ENCODE assay signal across 19 cellular contexts in the genomic region with DNA sequence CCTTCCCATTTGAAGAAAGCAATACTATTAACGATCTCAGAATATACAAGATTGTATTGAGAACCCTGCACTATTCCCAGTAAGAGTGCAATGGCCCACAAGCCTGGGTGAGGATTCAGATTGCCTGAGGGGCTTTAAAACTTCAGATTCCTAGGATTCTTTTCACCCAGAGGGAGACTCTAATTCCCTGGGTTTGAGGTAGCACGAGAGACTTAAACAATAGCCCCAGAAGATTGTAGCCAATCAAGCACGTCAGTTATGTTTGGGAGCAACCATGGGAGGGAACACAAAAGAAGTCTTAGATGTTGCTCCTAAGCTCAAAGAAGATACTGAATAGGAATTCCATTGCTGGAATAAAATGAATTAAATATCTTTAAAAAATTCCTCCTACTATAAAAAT. TPM values are rescaled to one million over a fixed set of nuclear protein-coding genes. Genes with fewer than 3 reads are reported as not detected.
DNase-seq lines count a peak whose midpoint lies in the region; ATAC-seq and TF ChIP-seq lines count a peak whose summit lies in the region.
"Had no signal": no experiment of that assay in that cellular context is flagged by ENCODE, and none has a peak within 500 bp of the region (broad histone marks: within the 10 kb centered on the region; RNA-seq: fewer than 3 reads in every experiment).

No MANE protein-coding gene starts in this region.

- peak; percentile 42 for DNase-seq in iPS-NIHi11 (ENCODE audit: low spot score)
- no peak for DNase-seq in ureter (ENCODE audit: low spot score)
- no peak for DNase-seq in anterior cingulate cortex (lab: John Stamatoyannopoulos, UW)
- no peak for DNase-seq in NCI-H69 (lab: John Stamatoyannopoulos, UW)
- DNase-seq: activated T-cell treated with anti-CD3 and anti-CD28 coated beads, Interleukin-2, amount 50 U/mL, for 48 hours; AML-193; hippocampal formation; left lung; NCI-H187 treated with DMSO at 0.1 percent for 48 hours; stimulated activated CD4-positive, alpha-beta T cell treated with anti-CD3 and anti-CD28 coated beads, Interleukin-4, amount 100 ng/mL, for 1 hour had no signal

- peaks cover 47% of the 10 kb centered on the region for H3K36me3 Mint-ChIP-seq in stimulated activated memory B cell treated with anti-CD40 and anti-IgM and Interleukin-4, amounts not matched to agents 10 μg/mL and 1 μg/mL and 100 μg/mL, for 72 hours

- H4K20me1 ChIP-seq in SU-DHL-6 (ENCODE audit: low read depth, low read length): no peaks in the 10 kb centered on the region

- H3K9me2 ChIP-seq in SU-DHL-6 (replicated peaks; ENCODE audit: insufficient read depth, low read length): no peaks in the 10 kb centered on the region

- H3K27ac ChIP-seq in HUES48 (ENCODE audit: low read depth, low read length) (peak overlapping the region; percentile 81), SU-DHL-6 (ENCODE audit: low read depth, low read length) (peak overlapping the region; percentile 97)
- H3K27ac ChIP-seq: coronary artery, left lung, SJSA1, skin epidermis had no signal

- no peak for ATAC-seq in stimulated activated memory B cell treated with anti-CD40 and anti-IgM and Interleukin-4, amounts not matched to agents 10 μg/mL and 1 μg/mL and 100 μg/mL, for 72 hours
- ATAC-seq: HepG2, left lung had no signal

- TF ChIP-seq CTCF in SU-DHL-6 (IDR thresholded peaks at IDR 0.05; ENCODE audit: insufficient read depth, low read length, poor library complexity, severe bottlenecking): no peak

- H3K27me3 ChIP-seq in HUES48 (ENCODE audit: control insufficient read depth, insufficient read depth, low read length) (no peaks in the 10 kb centered on the region), SU-DHL-6 (ENCODE audit: low read length) (no peaks in the 10 kb centered on the region)
- H3K27me3 ChIP-seq: left lung, SJSA1 had no signal

- no peak overlapping the region for H3K4me3 Mint-ChIP-seq in stimulated activated memory B cell treated with anti-CD40 and anti-IgM and Interleukin-4, amounts not matched to agents 10 μg/mL and 1 μg/mL and 100 μg/mL, for 72 hours
- H3K4me3 Mint-ChIP-seq: activated naive CD4-positive, alpha-beta T cell treated with anti-CD3 and anti-CD28 coated beads, Interleukin-2, amount 50 U/mL, for 24 hours; T-helper 2 cell treated with Interferon-gamma antibody and Interleukin-4, amounts not matched to agents 5 μg/mL and 100 μg/mL, for 36 hours had no signal

- H3K9me3 Mint-ChIP-seq in stimulated activated memory B cell treated with anti-CD40 and anti-IgM and Interleukin-4, amounts not matched to agents 10 μg/mL and 1 μg/mL and 100 μg/mL, for 72 hours: no peaks in the 10 kb centered on the region
- H3K9me3 Mint-ChIP-seq: activated naive CD4-positive, alpha-beta T cell treated with anti-CD3 and anti-CD28 coated beads, Interleukin-2, amount 50 U/mL, for 24 hours; T-helper 2 cell treated with Interferon-gamma antibody and Interleukin-4, amounts not matched to agents 5 μg/mL and 100 μg/mL, for 36 hours had no signal

- no peaks in the 10 kb centered on the region for H3K27me3 Mint-ChIP-seq in stimulated activated memory B cell treated with anti-CD40 and anti-IgM and Interleukin-4, amounts not matched to agents 10 μg/mL and 1 μg/mL and 100 μg/mL, for 72 hours
- H3K27me3 Mint-ChIP-seq: activated naive CD4-positive, alpha-beta T cell treated with anti-CD3 and anti-CD28 coated beads, Interleukin-2, amount 50 U/mL, for 24 hours had no signal

- peaks cover 49% of the 10 kb centered on the region for H3K4me1 ChIP-seq in HUES48 (ENCODE audit: control insufficient read depth, insufficient read depth, low read length)

- H3K9ac ChIP-seq in HUES48 (ENCODE audit: low read depth, low read length): peak overlapping the region; percentile 15; the same call in 1 of the 2 replicates
- peak overlapping the region; percentile 57 for H3K9ac ChIP-seq in SU-DHL-6 (ENCODE audit: low read length)

- peaks cover 82% of the 10 kb centered on the region for H3K4me1 Mint-ChIP-seq in stimulated activated memory B cell treated with anti-CD40 and anti-IgM and Interleukin-4, amounts not matched to agents 10 μg/mL and 1 μg/mL and 100 μg/mL, for 72 hours

- peaks cover 89% of the 10 kb centered on the region for H3K79me2 ChIP-seq in SU-DHL-6 (ENCODE audit: insufficient read depth, low read length)

- peak overlapping the region; percentile 31 for H3K4me3 ChIP-seq in HUES48 (ENCODE audit: low read depth, low read length)
- H3K4me3 ChIP-seq in SU-DHL-6 (ENCODE audit: insufficient read depth, low read length, poor library complexity, severe bottlenecking): peak overlapping the region; percentile 32
- H3K4me3 ChIP-seq: coronary artery, left lung, SJSA1, skin epidermis had no signal

- H3K9me3 ChIP-seq in HUES48 (ENCODE audit: control insufficient read depth, insufficient read depth, low read length): no peaks in the 10 kb centered on the region
- H3K9me3 ChIP-seq in SU-DHL-6 (ENCODE audit: insufficient read depth, low read length): no peaks in the 10 kb centered on the region
- H3K9me3 ChIP-seq: left lung, SJSA1 had no signal

- H3K36me3 ChIP-seq in HUES48 (ENCODE audit: control insufficient read depth, insufficient read depth, low read length): peaks cover 9% of the 10 kb centered on the region
- no peaks in the 10 kb centered on the region for H3K36me3 ChIP-seq in SU-DHL-6 (ENCODE audit: low read length)

- H3K4me2 ChIP-seq in SU-DHL-6 (ENCODE audit: low read depth, low read length, poor library complexity, severe bottlenecking): peak overlapping the region; percentile 100

- H3K27ac Mint-ChIP-seq in stimulated activated memory B cell treated with anti-CD40 and anti-IgM and Interleukin-4, amounts not matched to agents 10 μg/mL and 1 μg/mL and 100 μg/mL, for 72 hours: peak overlapping the region; percentile 78
- H3K27ac Mint-ChIP-seq: activated naive CD4-positive, alpha-beta T cell treated with anti-CD3 and anti-CD28 coated beads, Interleukin-2, amount 50 U/mL, for 24 hours; T-helper 2 cell treated with Interferon-gamma antibody and Interleukin-4, amounts not matched to agents 5 μg/mL and 100 μg/mL, for 36 hours had no signal

- H3F3A ChIP-seq in SU-DHL-6 (ENCODE audit: insufficient read depth): peaks cover 94% of the 10 kb centered on the region

- H2AFZ ChIP-seq in SU-DHL-6 (ENCODE audit: low read depth, low read length, severe bottlenecking): no peak overlapping the region

RNA-seq across cellular contexts. Expression of gene MRPS27, which starts 17.9 kb away (rescaled TPM):
- total RNA-seq in ureter: 69.0 TPM

RNA-seq across cellular contexts. Expression of gene PTCD2, which starts 18.0 kb away (rescaled TPM):
- 17.0 TPM for total RNA-seq in ureter
